1 cellular context compared by ENCODE assay signal in genomic region chr7:151408839-151409554, GRCh38.
TF ChIP-seq lines count a peak whose summit lies in the region.

No MANE protein-coding gene starts in this region.

TF ChIP-seq in GM12878, 131 proteins besides CTCF, POLR2A, EP300 and RAD21 (continued from another document):
- TF ChIP-seq, protein P1, sequence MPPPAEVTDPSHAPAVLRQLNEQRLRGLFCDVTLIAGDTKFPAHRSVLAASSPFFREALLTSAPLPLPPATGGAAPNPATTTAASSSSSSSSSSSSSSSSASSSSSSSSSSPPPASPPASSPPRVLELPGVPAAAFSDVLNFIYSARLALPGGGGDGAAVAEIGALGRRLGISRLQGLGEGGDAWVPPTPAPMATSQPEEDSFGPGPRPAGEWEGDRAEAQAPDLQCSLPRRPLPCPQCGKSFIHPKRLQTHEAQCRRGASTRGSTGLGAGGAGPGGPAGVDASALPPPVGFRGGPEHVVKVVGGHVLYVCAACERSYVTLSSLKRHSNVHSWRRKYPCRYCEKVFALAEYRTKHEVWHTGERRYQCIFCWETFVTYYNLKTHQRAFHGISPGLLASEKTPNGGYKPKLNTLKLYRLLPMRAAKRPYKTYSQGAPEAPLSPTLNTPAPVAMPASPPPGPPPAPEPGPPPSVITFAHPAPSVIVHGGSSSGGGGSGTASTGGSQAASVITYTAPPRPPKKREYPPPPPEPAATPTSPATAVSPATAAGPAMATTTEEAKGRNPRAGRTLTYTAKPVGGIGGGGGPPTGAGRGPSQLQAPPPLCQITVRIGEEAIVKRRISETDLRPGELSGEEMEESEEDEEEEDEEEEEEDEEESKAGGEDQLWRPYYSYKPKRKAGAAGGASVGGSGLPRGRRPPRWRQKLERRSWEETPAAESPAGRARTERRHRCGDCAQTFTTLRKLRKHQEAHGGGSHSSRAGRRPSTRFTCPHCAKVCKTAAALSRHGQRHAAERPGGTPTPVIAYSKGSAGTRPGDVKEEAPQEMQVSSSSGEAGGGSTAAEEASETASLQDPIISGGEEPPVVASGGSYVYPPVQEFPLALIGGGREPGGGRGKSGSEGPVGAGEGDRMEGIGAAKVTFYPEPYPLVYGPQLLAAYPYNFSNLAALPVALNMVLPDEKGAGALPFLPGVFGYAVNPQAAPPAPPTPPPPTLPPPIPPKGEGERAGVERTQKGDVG (CRISPR knock-in tag; IDR thresholded peaks at IDR 0.05): no peak
